2 cellular contexts compared by ENCODE assay signal in genomic region chr15:49330166-49330565, GRCh38.
TF ChIP-seq lines count a peak whose summit lies in the region.

No MANE protein-coding gene starts in this region.

TF ChIP-seq in GM23338, 12 proteins besides CTCF, POLR2A, EP300 and RAD21 (continued from another document):
- TF ChIP-seq ZNF462 (CRISPR knock-in tag; IDR thresholded peaks at IDR 0.05), result no peak

TF ChIP-seq in IMR-90, 13 proteins besides CTCF, POLR2A, EP300 and RAD21 (continued from another document):
- TF ChIP-seq ELK1 (IDR thresholded peaks at IDR 0.05; ENCODE audit: borderline replicate concordance, low read depth, low read length), result no peak
